Comparison of ENCODE assay signal across 17 cellular contexts in the genomic region with DNA sequence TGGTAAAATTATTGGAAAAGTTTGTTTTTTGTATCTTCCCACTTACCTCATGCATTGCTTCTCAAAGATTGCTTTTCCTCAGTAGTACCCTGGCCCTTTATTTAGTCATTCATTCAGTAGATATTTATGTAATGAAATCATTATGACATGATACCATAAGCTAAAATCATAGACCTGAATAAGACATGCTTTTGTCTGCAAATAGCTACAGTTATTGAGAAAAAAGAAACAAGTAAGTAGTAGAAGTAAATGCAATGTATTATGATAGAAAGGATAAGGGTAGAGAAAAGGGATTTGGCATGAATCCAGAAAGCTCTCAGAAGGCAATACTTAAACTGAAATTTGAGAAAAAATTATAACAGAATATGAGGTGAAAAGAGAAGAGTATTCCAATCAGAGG.
"Had no signal": no experiment of that assay in that cellular context is flagged by ENCODE, and none has a peak within 500 bp of the region (broad histone marks: within the 10 kb centered on the region; RNA-seq: fewer than 3 reads in every experiment).

No MANE protein-coding gene starts in this region.

- H3K36me3 Mint-ChIP-seq: activated naive CD8-positive, alpha-beta T cell; naive thymus-derived CD8-positive, alpha-beta T cell; stimulated activated memory B cell treated with anti-CD40 and anti-IgM and Interleukin-4, amounts not matched to agents 10 μg/mL and 1 μg/mL and 100 μg/mL, for 72 hours had no signal

- DNase-seq: activated CD4-positive, alpha-beta T cell treated with anti-CD3 and anti-CD28 coated beads, Interleukin-2, amount 10 ng/mL, durations not matched to agents 7 days and 5 days; activated CD4-positive, CD25-positive, alpha-beta regulatory T cell; activated CD8-positive, alpha-beta memory T cell treated with anti-CD3 and anti-CD28 coated beads, Interleukin-2, amount 50 U/mL, for 48 hours; activated gamma-delta T cell treated with Interleukin-2 at 50 U/mL for 16 hours; amygdala; dorsolateral prefrontal cortex; foreskin fibroblast; hippocampal formation; kidney; left lung; mammary epithelial cell; naive thymus-derived CD8-positive, alpha-beta T cell; posterior cingulate gyrus; stimulated activated CD4-positive, alpha-beta T cell treated with anti-CD3 and anti-CD28 coated beads, Interleukin-2, amount 100 ng/mL, for 48 hours; T-helper 2 cell had no signal

- H3K4me3 Mint-ChIP-seq: activated CD4-positive, alpha-beta T cell treated with anti-CD3 and anti-CD28 coated beads, Interleukin-2, amount 10 ng/mL, durations not matched to agents 7 days and 5 days; activated naive CD8-positive, alpha-beta T cell; naive thymus-derived CD8-positive, alpha-beta T cell; stimulated activated memory B cell treated with anti-CD40 and anti-IgM and Interleukin-4, amounts not matched to agents 10 μg/mL and 1 μg/mL and 100 μg/mL, for 72 hours had no signal

- H3K27ac Mint-ChIP-seq: activated CD4-positive, alpha-beta T cell treated with anti-CD3 and anti-CD28 coated beads, Interleukin-2, amount 10 ng/mL, durations not matched to agents 7 days and 5 days; activated naive CD8-positive, alpha-beta T cell; naive thymus-derived CD8-positive, alpha-beta T cell; stimulated activated memory B cell treated with anti-CD40 and anti-IgM and Interleukin-4, amounts not matched to agents 10 μg/mL and 1 μg/mL and 100 μg/mL, for 72 hours had no signal

- H3K27ac ChIP-seq: dorsolateral prefrontal cortex, left lung had no signal

- H3K27me3 ChIP-seq: left lung had no signal

- H3K36me3 ChIP-seq: left lung had no signal

- H3K4me3 ChIP-seq: dorsolateral prefrontal cortex, left lung had no signal

- H3K27me3 Mint-ChIP-seq: activated CD4-positive, alpha-beta T cell treated with anti-CD3 and anti-CD28 coated beads, Interleukin-2, amount 10 ng/mL, durations not matched to agents 7 days and 5 days; activated naive CD8-positive, alpha-beta T cell; stimulated activated memory B cell treated with anti-CD40 and anti-IgM and Interleukin-4, amounts not matched to agents 10 μg/mL and 1 μg/mL and 100 μg/mL, for 72 hours had no signal

- H3K9me3 Mint-ChIP-seq: activated CD4-positive, alpha-beta T cell treated with anti-CD3 and anti-CD28 coated beads, Interleukin-2, amount 10 ng/mL, durations not matched to agents 7 days and 5 days; stimulated activated memory B cell treated with anti-CD40 and anti-IgM and Interleukin-4, amounts not matched to agents 10 μg/mL and 1 μg/mL and 100 μg/mL, for 72 hours had no signal

- ATAC-seq: left lung; naive thymus-derived CD8-positive, alpha-beta T cell; stimulated activated memory B cell treated with anti-CD40 and anti-IgM and Interleukin-4, amounts not matched to agents 10 μg/mL and 1 μg/mL and 100 μg/mL, for 72 hours had no signal

- H3K4me1 Mint-ChIP-seq: activated CD4-positive, alpha-beta T cell treated with anti-CD3 and anti-CD28 coated beads, Interleukin-2, amount 10 ng/mL, durations not matched to agents 7 days and 5 days; naive thymus-derived CD8-positive, alpha-beta T cell had no signal

- H3K4me1 ChIP-seq: left lung had no signal
